In genomic region chr1:182587666-182588438, GRCh38 we compare ENCODE assay signal across 8 cellular contexts. TPM values are rescaled to one million over a fixed set of nuclear protein-coding genes. Genes with fewer than 3 reads are reported as not detected.
DNase-seq lines count a peak whose midpoint lies in the region; ATAC-seq and TF ChIP-seq lines count a peak whose summit lies in the region.

No MANE protein-coding gene starts in this region.

- POLR2A ChIA-PET in activated CD8-positive, alpha-beta T cell treated with anti-CD3 and anti-CD28 coated beads for 36 hours (lab: Charles Lee): interaction anchor here (1.0 to 4.6 kb wide), 5 partner anchors 11 to 253 kb away, joined by 3 to 23 read pairs (median 3); no protein-coding TSS in a partner anchor

- peaks cover 17% of the 10 kb centered on the region for H3K36me3 Mint-ChIP-seq in activated T-cell treated with anti-CD3 and anti-CD28 coated beads, Interleukin-2, amount 50 U/mL, for 4 hours (ENCODE audit: insufficient read depth)
- peaks cover 18% of the 10 kb centered on the region for H3K36me3 Mint-ChIP-seq in activated CD8-positive, alpha-beta T cell treated with anti-CD3 and anti-CD28 coated beads for 36 hours (ENCODE audit: low read depth)

- no peak for ATAC-seq in activated T-cell treated with anti-CD3 and anti-CD28 coated beads, Interleukin-2, amount 50 U/mL, for 4 hours
- no peak for ATAC-seq in activated CD8-positive, alpha-beta T cell treated with anti-CD3 and anti-CD28 coated beads for 36 hours
- no peak for ATAC-seq in left lung

- peaks cover 0 to 7% of the 10 kb centered on the region in 2 donors for H3K36me3 ChIP-seq in left lung
- peaks cover 0 to 25% (median under 1%) of the 10 kb centered on the region in 3 donors for H3K36me3 ChIP-seq in tibial nerve

- no peaks in the 10 kb centered on the region for H3K9me3 Mint-ChIP-seq in activated T-cell treated with anti-CD3 and anti-CD28 coated beads, Interleukin-2, amount 50 U/mL, for 4 hours
- H3K9me3 Mint-ChIP-seq in activated CD8-positive, alpha-beta T cell treated with anti-CD3 and anti-CD28 coated beads for 36 hours: peaks cover 2% of the 10 kb centered on the region

- H3K27ac ChIP-seq in left lung (peak overlapping the region; percentile 96 to 99), tibial nerve (peak overlapping the region in 3 of 4 donors; percentile 96 to 97 (median 97))

- WGBS in tibial nerve, 2 donors: 59 to 63% methylated on average over 3 of the region's 3 CpGs

- H3K27me3 ChIP-seq in left lung: no peaks in the 10 kb centered on the region
- no peaks in the 10 kb centered on the region for H3K27me3 ChIP-seq in tibial nerve

- CTCF ChIA-PET in activated CD8-positive, alpha-beta T cell treated with anti-CD3 and anti-CD28 coated beads for 36 hours (lab: Charles Lee): interaction anchor here (0.8 to 27.6 kb wide), 9 partner anchors 8 to 444 kb away, joined by 3 to 1003 read pairs (median 6); partner anchors contain the start of genes NPL and RGS16

- TF ChIP-seq POLR2A in tibial nerve (IDR thresholded peaks at IDR 0.05): no peak

- H3K9me3 ChIP-seq in left lung: no peaks in the 10 kb centered on the region
- no peaks in the 10 kb centered on the region for H3K9me3 ChIP-seq in tibial nerve

- peak overlapping the region; percentile 97 for H3K27ac Mint-ChIP-seq in activated CD8-positive, alpha-beta T cell treated with anti-CD3 and anti-CD28 coated beads for 36 hours

- H3K4me1 Mint-ChIP-seq in activated T-cell treated with anti-CD3 and anti-CD28 coated beads, Interleukin-2, amount 50 U/mL, for 4 hours (ENCODE audit: low read depth): peaks cover 66% of the 10 kb centered on the region
- peaks cover 52% of the 10 kb centered on the region for H3K4me1 Mint-ChIP-seq in activated CD8-positive, alpha-beta T cell treated with anti-CD3 and anti-CD28 coated beads for 36 hours (ENCODE audit: low read depth)

- H3K4me3 ChIP-seq in left lung (peak overlapping the region; percentile 65 to 67), tibial nerve (peak overlapping the region; percentile 47 to 88 (median 68))

- H3K4me3 Mint-ChIP-seq in activated T-cell treated with anti-CD3 and anti-CD28 coated beads, Interleukin-2, amount 50 U/mL, for 4 hours: peak overlapping the region; percentile 99
- H3K4me3 Mint-ChIP-seq in activated CD8-positive, alpha-beta T cell treated with anti-CD3 and anti-CD28 coated beads for 36 hours: peak overlapping the region; percentile 98

- no peak for TF ChIP-seq EP300 in tibial nerve (IDR thresholded peaks at IDR 0.05)

- H3K4me1 ChIP-seq in left lung (peaks cover 0 to 49% of the 10 kb centered on the region in 2 donors), tibial nerve (peaks cover 0 to 34% (median 7%) of the 10 kb centered on the region in 4 donors)

- DNase-seq in activated T-cell treated with anti-CD3 and anti-CD28 coated beads, Interleukin-2, amount 50 U/mL, for 4 hours: no peak
- no peak for DNase-seq in activated T-cell treated with anti-CD3 and anti-CD28 coated beads for 4 hours
- no peak for DNase-seq in activated CD8-positive, alpha-beta T cell treated with anti-CD3 and anti-CD28 coated beads for 36 hours
- no peak for DNase-seq in left lung
- DNase-seq in tibial nerve (ENCODE audit: low spot score in 2 of 2): no peak
- DNase-seq in DMS153 treated with DMSO at 0.1 percent for 48 hours (lab: John Stamatoyannopoulos, UW; ENCODE audit: unreplicated experiment): no peak
- no peak for DNase-seq in mucosa of gallbladder (ENCODE audit: low spot score)
- no peak for DNase-seq in HPDE6-E6E7 (ENCODE audit: extremely low spot score)

- H3K27me3 Mint-ChIP-seq in activated T-cell treated with anti-CD3 and anti-CD28 coated beads, Interleukin-2, amount 50 U/mL, for 4 hours (ENCODE audit: low read depth): no peaks in the 10 kb centered on the region
- no peaks in the 10 kb centered on the region for H3K27me3 Mint-ChIP-seq in activated CD8-positive, alpha-beta T cell treated with anti-CD3 and anti-CD28 coated beads for 36 hours

- TF ChIP-seq CTCF in activated CD8-positive, alpha-beta T cell treated with anti-CD3 and anti-CD28 coated beads for 36 hours (IDR thresholded peaks at IDR 0.05): no peak
- TF ChIP-seq CTCF in left lung (IDR thresholded peaks at IDR 0.05) (no peak), tibial nerve (IDR thresholded peaks at IDR 0.05) (no peak)

- intact Hi-C loops in activated CD8-positive, alpha-beta T cell treated with anti-CD3 and anti-CD28 coated beads for 36 hours (cut with micrococcal nuclease): no loop called here
- intact Hi-C loops in left lung (cut with DNase I): no loop called here

RNA-seq across cellular contexts. Expression of gene RNASEL, which starts 1.2 kb away (rescaled TPM):
- total RNA-seq in activated T-cell treated with anti-CD3 and anti-CD28 coated beads, Interleukin-2, amount 50 U/mL, for 4 hours: 1 to 10 TPM; 1.7 to 2.5 (median 2.0) TPM
- 1 to 10 TPM; 3.7 TPM for total RNA-seq in activated CD8-positive, alpha-beta T cell treated with anti-CD3 and anti-CD28 coated beads for 36 hours
- 10 to 100 TPM; 13.5 to 13.6 TPM for total RNA-seq in left lung
- 1 to 10 TPM; 7.3 to 9.8 (median 8.8) TPM for total RNA-seq in tibial nerve
- 16.7 TPM for total RNA-seq in mucosa of gallbladder

RNA-seq across cellular contexts. Expression of gene RGS16, which starts 16.3 kb away (rescaled TPM):
- total RNA-seq in activated T-cell treated with anti-CD3 and anti-CD28 coated beads, Interleukin-2, amount 50 U/mL, for 4 hours: 10 to 100 TPM; 38.8 to 62.8 (median 53.6) TPM
- 10 to 100 TPM; 33.8 to 35.6 TPM for total RNA-seq in activated CD8-positive, alpha-beta T cell treated with anti-CD3 and anti-CD28 coated beads for 36 hours
- total RNA-seq in left lung (10 to 100 TPM; 10.1 to 11.0 TPM), tibial nerve (1 to 10 TPM in 3 of 4 donors, under 1 TPM in 1; 0.78 to 2.1 (median 1.2) TPM), mucosa of gallbladder (5.8 TPM)
